ENCODE assay signal across 8 cellular contexts in genomic region chr5:78964889-78965288, GRCh38. TPM values are rescaled to one million over a fixed set of nuclear protein-coding genes. Genes with fewer than 3 reads are reported as not detected.
DNase-seq lines count a peak whose midpoint lies in the region; ATAC-seq and TF ChIP-seq lines count a peak whose summit lies in the region.

No MANE protein-coding gene starts in this region.

- H3K9me3 ChIP-seq in AG04450 (ENCODE audit: control insufficient read depth, insufficient read depth, low read length): no peaks in the 10 kb centered on the region
- H3K9me3 ChIP-seq in lung (ENCODE audit: control insufficient read depth in 2 of 2, insufficient read depth in 1 of 2, low read length in 1 of 2): no peaks in the 10 kb centered on the region
- no peaks in the 10 kb centered on the region for H3K9me3 ChIP-seq in HAP-1

- POLR2A ChIA-PET in AG04450 (lab: Yijun Ruan, JAX): no interaction called here

- CTCF ChIA-PET in AG04450 (lab: Charles Lee): interaction anchor here (0.5 to 8.8 kb wide), 31 partner anchors 8 to 728 kb away, joined by 3 to 104 read pairs (median 3); no protein-coding TSS in a partner anchor

- ATAC-seq in GM21723 (IDR thresholded peaks at IDR 0.05; ENCODE audit: unreplicated experiment) (peak; percentile 56), lung (ENCODE audit: insufficient read depth, low FRiP score) (no peak), GM21619 (IDR thresholded peaks at IDR 0.05; ENCODE audit: unreplicated experiment) (no peak), HG03342 (IDR thresholded peaks at IDR 0.05; ENCODE audit: unreplicated experiment) (no peak)

- WGBS in lung, 2 donors: 67 to 70% methylated on average over 2 of the region's 2 CpGs

- H3K27me3 ChIP-seq in AG04450 (ENCODE audit: control insufficient read depth, insufficient read depth, low read length) (no peaks in the 10 kb centered on the region), lung (ENCODE audit: control insufficient read depth, insufficient read depth) (no peaks in the 10 kb centered on the region), HAP-1 (ENCODE audit: low read depth) (no peaks in the 10 kb centered on the region)

- H3K27ac ChIP-seq in AG04450 (ENCODE audit: low read depth, low read length): no peak overlapping the region
- no peak overlapping the region for H3K27ac ChIP-seq in lung (ENCODE audit: low read depth in 1 of 2, low read length in 1 of 2)

- peak; percentile 63 for TF ChIP-seq CTCF in AG04450 (IDR thresholded peaks at IDR 0.05; ENCODE audit: low read depth, low read length)
- TF ChIP-seq CTCF in lung (IDR thresholded peaks at IDR 0.05; ENCODE audit: control extremely low read depth, extremely low read depth): peak; percentile 23

- H3K4me3 ChIP-seq in AG04450 (ENCODE audit: low read depth, low read length) (no peak overlapping the region), lung (no peak overlapping the region), HAP-1 (no peak overlapping the region)

- H3K4me1 ChIP-seq in lung (ENCODE audit: control insufficient read depth in 2 of 2, insufficient read depth in 2 of 2, low read length in 2 of 2): no peaks in the 10 kb centered on the region
- no peaks in the 10 kb centered on the region for H3K4me1 ChIP-seq in HAP-1

- H3K36me3 ChIP-seq in lung (ENCODE audit: control insufficient read depth in 2 of 2, insufficient read depth in 2 of 2, low read length in 2 of 2) (no peaks in the 10 kb centered on the region), HAP-1 (replicated peaks) (no peaks in the 10 kb centered on the region)

- peak; percentile 59 for DNase-seq in AG04450 (ENCODE audit: low read depth, low spot score)
- peak; percentile 2 for DNase-seq in NCI-H510A (lab: John Stamatoyannopoulos, UW)
- peak; percentile 77 for DNase-seq in cerebellar cortex (ENCODE audit: low spot score)
- DNase-seq in lung (ENCODE audit: low spot score): no peak
- no peak for DNase-seq in HAP-1 (ENCODE audit: low spot score in 2 of 2)

- in situ Hi-C loops in HAP-1 (cut with MboI; ENCODE audit: low sequenced_read_pairs): no loop called here

RNA-seq across cellular contexts. Expression of gene ARSB, which starts 20.2 kb away (rescaled TPM):
- polyA plus RNA-seq in AG04450 (2011; rRNA removed) (21.0 and 21.7 TPM in 2 replicates), lung (1 to 10 TPM; 3.2 to 8.9 TPM)
- 17.3 and 17.4 TPM in 2 replicates for polyA minus RNA-seq in AG04450 (2011; rRNA and poly(A)+ RNA removed)
- total RNA-seq in lung: 10 to 100 TPM; 13.3 to 17.3 TPM

Comparison
In these comparisons a context has a peak if more than half of its experiments do, and no peak if none do; other contexts are left out.
1. DNase-seq: peak in AG04450 (single experiment), NCI-H510A (single experiment) and cerebellar cortex (single experiment); none in lung (single experiment) and HAP-1 (0 of 2).